Comparison of ENCODE assay signal across 8 cellular contexts in genomic region chr20:36467076-36467999, GRCh38.
DNase-seq lines count a peak whose midpoint lies in the region; ATAC-seq and TF ChIP-seq lines count a peak whose summit lies in the region.

No MANE protein-coding gene starts in this region.

- intact Hi-C loops in activated B cell treated with CpG ODN at 0.5 μM for 24 hours (cut with micrococcal nuclease) = loop anchor here (10.0 kb wide), 2 partner anchors 403 to 1793 kb away; partner anchors contain the start of gene PIGU

- peak overlapping the region; percentile 51 for H3K4me3 Mint-ChIP-seq in activated B cell treated with CpG ODN at 0.5 μM for 24 hours

- H3K27ac Mint-ChIP-seq in activated B cell treated with CpG ODN at 0.5 μM for 24 hours = peak overlapping the region; percentile 74

- H3K9me3 Mint-ChIP-seq in activated B cell treated with CpG ODN at 0.5 μM for 24 hours = no peaks in the 10 kb centered on the region

- TF ChIP-seq CTCF in activated B cell treated with CpG ODN at 0.5 μM for 24 hours (IDR thresholded peaks at IDR 0.05) = no peak

- peaks cover 2% of the 10 kb centered on the region for H3K36me3 Mint-ChIP-seq in activated B cell treated with CpG ODN at 0.5 μM for 24 hours (ENCODE audit: low read depth)

- POLR2A ChIA-PET in activated B cell treated with CpG ODN at 0.5 μM for 24 hours (lab: Charles Lee) = interaction anchor here (0.6 kb wide), 1 partner anchor 264 kb away, joined by 3 read pairs; no protein-coding TSS in a partner anchor

- DNase-seq in DMS153 (lab: John Stamatoyannopoulos, UW) (peak; percentile 90), NCI-H1694 treated with DMSO at 0.1 percent for 48 hours (lab: John Stamatoyannopoulos, UW) (peak; percentile 67), activated B cell treated with CpG ODN at 0.5 μM for 24 hours (no peak), dermis microvascular lymphatic vessel endothelial cell (ENCODE audit: low read depth in 2 of 2) (peak; percentile 52 to 71), myocyte (ENCODE audit: low read depth) (peak; percentile 70), ureter (ENCODE audit: low spot score) (peak; percentile 62), hippocampal formation (lab: John Stamatoyannopoulos, UW) (no peak)

- ATAC-seq in activated B cell treated with CpG ODN at 0.5 μM for 24 hours (ENCODE audit: low read depth) (no peak), HG03159 (IDR thresholded peaks at IDR 0.05; ENCODE audit: unreplicated experiment) (no peak)

- peaks cover 97% of the 10 kb centered on the region for H3K4me1 Mint-ChIP-seq in activated B cell treated with CpG ODN at 0.5 μM for 24 hours

- CTCF ChIA-PET in activated B cell treated with CpG ODN at 0.5 μM for 24 hours (lab: Charles Lee) = no interaction called here

- H3K27me3 Mint-ChIP-seq in activated B cell treated with CpG ODN at 0.5 μM for 24 hours = no peaks in the 10 kb centered on the region

Comparison
In these comparisons a context has a peak if more than half of its experiments do, and no peak if none do; other contexts are left out.
1. DNase-seq: peak in DMS153 (single experiment), NCI-H1694 treated with DMSO at 0.1 percent for 48 hours (single experiment), dermis microvascular lymphatic vessel endothelial cell (2 of 2), myocyte (single experiment) and ureter (single experiment); none in activated B cell treated with CpG ODN at 0.5 μM for 24 hours (single experiment) and hippocampal formation (0 of 2).